In the genomic region with DNA sequence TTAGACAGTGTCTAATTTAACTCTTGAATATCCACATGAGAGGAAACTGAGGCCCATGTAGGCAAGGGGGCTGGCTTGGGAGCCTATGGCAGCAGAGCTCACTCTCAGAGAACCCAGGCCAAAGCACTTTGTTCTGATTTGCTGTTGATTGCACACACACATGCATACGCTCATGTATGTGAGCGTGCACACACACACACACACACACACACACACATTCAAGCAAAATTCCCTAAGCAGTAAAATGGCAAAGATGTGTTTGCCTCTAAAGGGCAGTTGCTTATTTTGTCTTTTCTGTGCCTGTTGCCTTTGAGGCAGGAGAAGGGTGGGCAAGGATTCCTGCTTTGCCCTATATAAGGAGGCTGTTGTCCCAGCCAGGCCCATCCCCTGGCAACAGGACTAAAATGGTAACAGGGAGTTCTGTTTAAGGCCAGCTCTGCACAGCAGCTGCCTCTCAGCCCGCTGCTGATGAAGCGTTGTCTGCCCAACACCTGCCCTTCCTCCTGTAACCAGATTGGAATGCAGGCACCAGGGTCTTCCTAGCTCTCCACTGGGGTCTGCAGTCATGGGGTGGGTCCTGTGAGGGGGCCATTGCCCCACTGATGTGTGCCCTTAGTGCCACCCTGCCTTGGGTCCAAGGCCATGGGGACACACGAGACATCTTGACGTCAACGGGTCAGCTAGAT, we compare ENCODE assay signal across 22 cellular contexts.
DNase-seq lines count a peak whose midpoint lies in the region; ATAC-seq and TF ChIP-seq lines count a peak whose summit lies in the region.
"Had no signal": no experiment of that assay in that cellular context is flagged by ENCODE, and none has a peak within 500 bp of the region (broad histone marks: within the 10 kb centered on the region; RNA-seq: fewer than 3 reads in every experiment).

No MANE protein-coding gene starts in this region.

- peaks cover 0 to 9% (median 0%) of the 10 kb centered on the region in 7 donors for H3K4me1 Mint-ChIP-seq in naive thymus-derived CD4-positive, alpha-beta T cell

- no peaks in the 10 kb centered on the region for H3K27me3 Mint-ChIP-seq in naive thymus-derived CD4-positive, alpha-beta T cell
- H3K27me3 Mint-ChIP-seq: T-cell had no signal

- no peak overlapping the region for H3K4me3 Mint-ChIP-seq in naive thymus-derived CD4-positive, alpha-beta T cell
- H3K4me3 Mint-ChIP-seq: endodermal cell, T-cell had no signal

- POLR2A ChIA-PET in naive thymus-derived CD4-positive, alpha-beta T cell (lab: Charles Lee): no interaction called here

- DNase-seq in DMS53 (lab: John Stamatoyannopoulos, UW) (peak; percentile 69), DMS53 treated with DMSO at 0.1 percent for 48 hours (lab: John Stamatoyannopoulos, UW; ENCODE audit: unreplicated experiment) (no peak), myocyte (ENCODE audit: low read depth) (peak; percentile 87), stomach (no peak), DMS79 (lab: John Stamatoyannopoulos, UW) (no peak)
- DNase-seq in naive thymus-derived CD4-positive, alpha-beta T cell: no peak
- DNase-seq: 8988T; activated CD4-positive, alpha-beta T cell treated with anti-CD3 and anti-CD28 coated beads, Interleukin-2, amount 50 U/mL, for 48 hours; activated naive CD4-positive, alpha-beta T cell treated with Interleukin-2 at 50 U/mL for 16 hours; BE2C; cerebellar nuclear complex; endodermal cell; GF-D8; left lung; mucosa of descending colon; NCI-H1436 treated with DMSO at 0.1 percent for 48 hours; NCI-H345; T-cell; thyroid gland had no signal

- CTCF ChIA-PET in naive thymus-derived CD4-positive, alpha-beta T cell (lab: Charles Lee): interaction anchor here (1.0 kb wide), 1 partner anchor 33 kb away, joined by 3 read pairs; no protein-coding TSS in a partner anchor

- TF ChIP-seq CTCF in gastroesophageal sphincter (IDR thresholded peaks at IDR 0.05) (no peak), stomach (IDR thresholded peaks at IDR 0.05) (no peak)

- intact Hi-C loops in stomach (cut with DNase I; ENCODE audit: low total_unique reads): no loop called here
- intact Hi-C loops in naive thymus-derived CD4-positive, alpha-beta T cell (cut with micrococcal nuclease): no loop called here

- 40 to 50% methylated on average over 1 to 3 of the region's 7 CpGs for WGBS in gastroesophageal sphincter (ENCODE audit: low coverage in 1 of 2), 2 donors
- WGBS in stomach, 5 donors: 81 to 91% (median 82%) methylated on average over 5 to 7 of the region's 7 CpGs

- no peaks in the 10 kb centered on the region for H3K9me3 ChIP-seq in gastroesophageal sphincter
- H3K9me3 ChIP-seq in stomach: no peaks in the 10 kb centered on the region
- H3K9me3 ChIP-seq in naive thymus-derived CD4-positive, alpha-beta T cell (ENCODE audit: control insufficient read depth in 2 of 3, low read length in 3 of 3): no peaks in the 10 kb centered on the region
- H3K9me3 ChIP-seq: BE2C, left lung, mucosa of descending colon, thyroid gland had no signal

- TF ChIP-seq POLR2A in gastroesophageal sphincter (IDR thresholded peaks at IDR 0.05) (no peak), stomach (IDR thresholded peaks at IDR 0.05) (no peak)

- H3K9me3 Mint-ChIP-seq in naive thymus-derived CD4-positive, alpha-beta T cell: no peaks in the 10 kb centered on the region
- H3K9me3 Mint-ChIP-seq: endodermal cell, T-cell had no signal

- H3K27ac ChIP-seq in gastroesophageal sphincter (peak overlapping the region; percentile 61 to 92 (median 90)), stomach (peak overlapping the region in 3 of 5 donors; percentile 20 to 78 (median 50))
- H3K27ac ChIP-seq in naive thymus-derived CD4-positive, alpha-beta T cell (ENCODE audit: low read depth, low read length): no peak overlapping the region
- H3K27ac ChIP-seq: left lung, thyroid gland had no signal

- TF ChIP-seq EP300 in gastroesophageal sphincter (IDR thresholded peaks at IDR 0.05): no peak
- TF ChIP-seq EP300 in stomach (IDR thresholded peaks at IDR 0.05): no peak

- ATAC-seq in gastroesophageal sphincter: peak; percentile 67
- ATAC-seq in HG03159 (IDR thresholded peaks at IDR 0.05; ENCODE audit: unreplicated experiment): no peak
- ATAC-seq in naive thymus-derived CD4-positive, alpha-beta T cell: no peak
- ATAC-seq: left lung, mucosa of descending colon, T-cell had no signal

- H3K4me3 ChIP-seq in gastroesophageal sphincter (no peak overlapping the region), stomach (no peak overlapping the region)
- H3K4me3 ChIP-seq in naive thymus-derived CD4-positive, alpha-beta T cell (ENCODE audit: low read length): no peak overlapping the region
- H3K4me3 ChIP-seq: left lung, mucosa of descending colon, thyroid gland had no signal

- peaks cover 0 to 4% (median 0%) of the 10 kb centered on the region in 5 donors for H3K36me3 Mint-ChIP-seq in naive thymus-derived CD4-positive, alpha-beta T cell
- H3K36me3 Mint-ChIP-seq: T-cell had no signal

- H3K4me1 ChIP-seq in gastroesophageal sphincter (peaks cover 13 to 93% (median 30%) of the 10 kb centered on the region in 3 donors), stomach (peaks cover 13 to 78% (median 46%) of the 10 kb centered on the region in 4 donors)
- H3K4me1 ChIP-seq in naive thymus-derived CD4-positive, alpha-beta T cell (ENCODE audit: control insufficient read depth in 2 of 2, insufficient read depth in 2 of 2, low read length in 2 of 2): no peaks in the 10 kb centered on the region
- H3K4me1 ChIP-seq: left lung had no signal

- H3K36me3 ChIP-seq in gastroesophageal sphincter (no peaks in the 10 kb centered on the region), stomach (no peaks in the 10 kb centered on the region)
- H3K36me3 ChIP-seq in naive thymus-derived CD4-positive, alpha-beta T cell (ENCODE audit: control insufficient read depth in 2 of 3, insufficient read depth in 3 of 3, low read length in 3 of 3): no peaks in the 10 kb centered on the region
- H3K36me3 ChIP-seq: BE2C, left lung, thyroid gland had no signal

- no peaks in the 10 kb centered on the region for H3K27me3 ChIP-seq in gastroesophageal sphincter
- no peaks in the 10 kb centered on the region for H3K27me3 ChIP-seq in stomach
- no peaks in the 10 kb centered on the region for H3K27me3 ChIP-seq in naive thymus-derived CD4-positive, alpha-beta T cell (ENCODE audit: control insufficient read depth in 2 of 2, insufficient read depth in 2 of 2, low read length in 2 of 2)
- H3K27me3 ChIP-seq: BE2C, left lung, thyroid gland had no signal

- H3K27ac Mint-ChIP-seq in naive thymus-derived CD4-positive, alpha-beta T cell: peak overlapping the region in 1 of 9 donors; percentile 54
- H3K27ac Mint-ChIP-seq: endodermal cell, progenitor cell of endocrine pancreas, T-cell had no signal

Comparison
In these comparisons a context has a peak if more than half of its experiments do, and no peak if none do; other contexts are left out.
1. DNase-seq: peak in DMS53 (single experiment) and myocyte (single experiment); none in DMS53 treated with DMSO at 0.1 percent for 48 hours (single experiment), stomach (single experiment), DMS79 (single experiment) and naive thymus-derived CD4-positive, alpha-beta T cell (0 of 9).